In the genomic region with DNA sequence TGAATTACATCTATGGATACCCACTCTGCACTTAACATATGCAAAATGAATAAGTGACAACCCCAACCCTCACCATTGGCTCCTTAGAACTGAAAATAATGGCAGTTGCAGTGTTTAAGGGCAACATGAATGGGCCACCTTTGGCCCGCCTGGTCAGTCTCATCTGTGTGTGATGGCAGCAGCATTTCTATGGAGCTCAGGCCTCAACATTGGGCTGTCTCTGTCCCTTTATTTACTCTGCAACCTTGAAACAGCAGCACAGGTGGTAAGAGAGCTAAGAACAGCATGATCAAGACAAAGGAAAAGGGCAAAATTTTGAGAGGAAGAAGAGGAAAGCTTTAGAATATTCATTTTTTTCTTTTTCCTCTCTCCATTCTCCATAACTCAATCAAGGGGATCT, we compare ENCODE assay signal across 15 cellular contexts.
"Had no signal": no experiment of that assay in that cellular context is flagged by ENCODE, and none has a peak within 500 bp of the region (broad histone marks: within the 10 kb centered on the region; RNA-seq: fewer than 3 reads in every experiment).

No MANE protein-coding gene starts in this region.

- H3K4me3 ChIP-seq: body of pancreas, pancreas, skin epidermis, tibial nerve had no signal

- FAIRE-seq: pancreas had no signal

- H3K4me1 Mint-ChIP-seq: activated naive CD4-positive, alpha-beta T cell treated with anti-CD3 and anti-CD28 coated beads, Interleukin-2, amount 50 U/mL, for 24 hours; central memory CD8-positive, alpha-beta T cell; memory B cell; T-helper 17 cell had no signal

- H3K36me3 Mint-ChIP-seq: activated naive CD4-positive, alpha-beta T cell treated with anti-CD3 and anti-CD28 coated beads, Interleukin-2, amount 50 U/mL, for 24 hours; memory B cell had no signal

- ATAC-seq: effector memory CD8-positive, alpha-beta T cell; T-helper 17 cell had no signal

- DNase-seq: activated CD4-positive, alpha-beta T cell treated with anti-CD3 and anti-CD28 coated beads, Interleukin-2, amount 50 U/mL, for 4 hours; activated effector memory CD4-positive, alpha-beta T cell treated with Interleukin-2 at 50 U/mL for 16 hours; activated T-cell treated with anti-CD3 and anti-CD28 coated beads, Interleukin-2, amount 50 U/mL, for 1 hour; body of pancreas; effector memory CD8-positive, alpha-beta T cell; left colon; T-helper 17 cell had no signal

- H3K4me3 Mint-ChIP-seq: activated naive CD4-positive, alpha-beta T cell treated with anti-CD3 and anti-CD28 coated beads, Interleukin-2, amount 50 U/mL, for 24 hours; central memory CD8-positive, alpha-beta T cell; dendritic cell treated with granulocyte-macrophage colony-stimulating factor and Interleukin-4, amounts not matched to agents 40 ng/mL and 50 ng/mL, for 4 days; effector memory CD8-positive, alpha-beta T cell; memory B cell; neural crest cell; T-helper 17 cell had no signal

- H3K36me3 ChIP-seq: pancreas, tibial nerve had no signal

- H3K27me3 Mint-ChIP-seq: activated naive CD4-positive, alpha-beta T cell treated with anti-CD3 and anti-CD28 coated beads, Interleukin-2, amount 50 U/mL, for 24 hours; dendritic cell treated with granulocyte-macrophage colony-stimulating factor and Interleukin-4, amounts not matched to agents 40 ng/mL and 50 ng/mL, for 4 days; memory B cell had no signal

- H3K27me3 ChIP-seq: body of pancreas, pancreas, tibial nerve had no signal

- H3K9me3 Mint-ChIP-seq: activated naive CD4-positive, alpha-beta T cell treated with anti-CD3 and anti-CD28 coated beads, Interleukin-2, amount 50 U/mL, for 24 hours; central memory CD8-positive, alpha-beta T cell; dendritic cell treated with granulocyte-macrophage colony-stimulating factor and Interleukin-4, amounts not matched to agents 40 ng/mL and 50 ng/mL, for 4 days; effector memory CD8-positive, alpha-beta T cell; memory B cell; neural crest cell had no signal

- H3K4me1 ChIP-seq: tibial nerve had no signal

- H3K27ac ChIP-seq: skin epidermis, tibial nerve had no signal

- H3K27ac Mint-ChIP-seq: activated naive CD4-positive, alpha-beta T cell treated with anti-CD3 and anti-CD28 coated beads, Interleukin-2, amount 50 U/mL, for 24 hours; dendritic cell treated with granulocyte-macrophage colony-stimulating factor and Interleukin-4, amounts not matched to agents 40 ng/mL and 50 ng/mL, for 4 days; effector memory CD8-positive, alpha-beta T cell; memory B cell; T-helper 17 cell had no signal

- H3K9me3 ChIP-seq: body of pancreas, pancreas, tibial nerve had no signal
